In genomic region chr20:49983848-49984408, GRCh38 we compare ENCODE assay signal across 8 cellular contexts. TPM values are rescaled to one million over a fixed set of nuclear protein-coding genes. Genes with fewer than 3 reads are reported as not detected.
DNase-seq lines count a peak whose midpoint lies in the region; ATAC-seq and TF ChIP-seq lines count a peak whose summit lies in the region.

No MANE protein-coding gene starts in this region.

- peak overlapping the region; percentile 100 for H3K4me2 ChIP-seq in HCT116 (ENCODE audit: low read length)

- peak overlapping the region; percentile 84 for H3K27ac Mint-ChIP-seq in stimulated activated effector memory CD8-positive, alpha-beta T cell treated with anti-CD3 and anti-CD28 coated beads, Interleukin-12 subunit alpha, Interleukin-12 subunit beta, amount 100 ng/mL, for 72 hours

- TF ChIP-seq POLR2A in HCT116 (IDR thresholded peaks at IDR 0.05; ENCODE audit: borderline replicate concordance, extremely low read depth, insufficient read depth, insufficient read length): no peak

- peaks cover 22% of the 10 kb centered on the region for H3K4me1 Mint-ChIP-seq in stimulated activated effector memory CD8-positive, alpha-beta T cell treated with anti-CD3 and anti-CD28 coated beads, Interleukin-12 subunit alpha, Interleukin-12 subunit beta, amount 100 ng/mL, for 72 hours

- intact Hi-C loops in HCT116 (cut with micrococcal nuclease): loop anchor here (5.0 kb wide), 1 partner anchor 183 kb away; no protein-coding TSS in a partner anchor

- H3K36me3 Mint-ChIP-seq in stimulated activated effector memory CD8-positive, alpha-beta T cell treated with anti-CD3 and anti-CD28 coated beads, Interleukin-12 subunit alpha, Interleukin-12 subunit beta, amount 100 ng/mL, for 72 hours: peaks cover 7% of the 10 kb centered on the region

- H3K27ac ChIP-seq in HCT116 (ENCODE audit: low read depth, low read length): peak overlapping the region; percentile 86; the same call in 1 of the 2 replicates

- H3K4me3 Mint-ChIP-seq in stimulated activated effector memory CD8-positive, alpha-beta T cell treated with anti-CD3 and anti-CD28 coated beads, Interleukin-12 subunit alpha, Interleukin-12 subunit beta, amount 100 ng/mL, for 72 hours: peak overlapping the region; percentile 66

- DNase-seq in HCT116 (ENCODE audit: low read depth, low spot score) (no peak), adipocyte (ENCODE audit: low read depth) (peak; percentile 58), HEK293T (ENCODE audit: extremely low spot score) (no peak), midbrain (lab: John Stamatoyannopoulos, UW) (no peak), medulla oblongata (ENCODE audit: extremely low spot score) (no peak)
- no peak for DNase-seq in stimulated activated effector memory CD8-positive, alpha-beta T cell treated with anti-CD3 and anti-CD28 coated beads, Interleukin-12 subunit alpha, Interleukin-12 subunit beta, amount 100 ng/mL, for 72 hours (ENCODE audit: low spot score in 2 of 2)

- no peaks in the 10 kb centered on the region for H4K20me1 ChIP-seq in HCT116 (ENCODE audit: insufficient read depth)

- ATAC-seq in HCT116: no peak
- no peak for ATAC-seq in stimulated activated effector memory CD8-positive, alpha-beta T cell treated with anti-CD3 and anti-CD28 coated beads, Interleukin-12 subunit alpha, Interleukin-12 subunit beta, amount 100 ng/mL, for 72 hours
- ATAC-seq in GM21786 (IDR thresholded peaks at IDR 0.05; ENCODE audit: unreplicated experiment): no peak

- H3K9me3 ChIP-seq in HCT116 (ENCODE audit: control insufficient read depth in 1 of 2, insufficient read depth in 1 of 2, low read depth in 1 of 2, low read length in 2 of 2): no peaks in the 10 kb centered on the region
- H3K9me3 ChIP-seq in adipocyte (ENCODE audit: control insufficient read depth, low read length): no peaks in the 10 kb centered on the region
- H3K9me3 ChIP-seq in iPS-15b (ENCODE audit: control insufficient read depth, insufficient read depth, low read length): no peaks in the 10 kb centered on the region

- RAD21 ChIA-PET in HCT116 (lab: Charles Lee; ENCODE audit: low non-redundant PET in 1 of 2, low total read pairs in 2 of 2, uncharacterized antibody in 2 of 2, unreplicated experiment in 2 of 2): no interaction called here

- CTCF ChIA-PET in HCT116 (lab: Charles Lee): interaction anchor here (1.4 kb wide), 1 partner anchor 87 kb away, joined by 7 read pairs; no protein-coding TSS in a partner anchor
- CTCF ChIA-PET in HEK293T (lab: Yijun Ruan, JAX): interaction anchor here (0.6 to 2.3 kb wide), 3 partner anchors 68 to 101 kb away, joined by 3 to 8 read pairs (median 4); no protein-coding TSS in a partner anchor

- no peaks in the 10 kb centered on the region for H3K27me3 ChIP-seq in HCT116 (ENCODE audit: insufficient read depth, low read length)
- no peaks in the 10 kb centered on the region for H3K27me3 ChIP-seq in adipocyte (replicated peaks; ENCODE audit: control insufficient read depth, insufficient read depth, low read length)
- peaks cover 20% of the 10 kb centered on the region for H3K27me3 ChIP-seq in iPS-15b (ENCODE audit: control insufficient read depth, insufficient read depth, low read length)

- H3K4me1 ChIP-seq in HCT116 (ENCODE audit: control insufficient read depth in 1 of 2, insufficient read depth in 2 of 2, low read length in 2 of 2) (peaks cover 9 to 69% of the 10 kb centered on the region in 2 experiments), adipocyte (ENCODE audit: control insufficient read depth, insufficient read depth, low read length) (peaks cover 50% of the 10 kb centered on the region), iPS-15b (ENCODE audit: control insufficient read depth, insufficient read depth, low read length) (peaks cover 16% of the 10 kb centered on the region)

- H3K9me3 Mint-ChIP-seq in stimulated activated effector memory CD8-positive, alpha-beta T cell treated with anti-CD3 and anti-CD28 coated beads, Interleukin-12 subunit alpha, Interleukin-12 subunit beta, amount 100 ng/mL, for 72 hours: no peaks in the 10 kb centered on the region

- H3K9me2 ChIP-seq in HCT116 (ENCODE audit: insufficient read depth): no peaks in the 10 kb centered on the region

- no peak for TF ChIP-seq CTCF in HCT116 (IDR thresholded peaks at IDR 0.05 in 2 of 3, conservative IDR thresholded peaks at IDR 0.05 in 1 of 3; ENCODE audit: borderline replicate concordance in 1 of 3, insufficient read depth in 1 of 3, low read depth in 2 of 3, low read length in 2 of 3)

- no TSS peak for BruUV-seq in HCT116 (replicated peaks; lab: Mats Ljungman, UMichigan)

- H3K36me3 ChIP-seq in HCT116 (ENCODE audit: control insufficient read depth in 1 of 2, insufficient read depth in 2 of 2, low read length in 2 of 2) (peaks cover 23 to 48% of the 10 kb centered on the region in 2 experiments), adipocyte (ENCODE audit: control insufficient read depth, insufficient read depth, low read length, severe bottlenecking) (peaks cover 29% of the 10 kb centered on the region), iPS-15b (ENCODE audit: control insufficient read depth, insufficient read depth, low read length) (peaks cover 19% of the 10 kb centered on the region)

- POLR2A ChIA-PET in HCT116 (lab: Charles Lee): interaction anchor here (0.7 kb wide), 1 partner anchor 266 kb away, joined by 3 read pairs; no protein-coding TSS in a partner anchor
- POLR2A ChIA-PET in HEK293T (lab: Yijun Ruan, JAX): no interaction called here

- peak overlapping the region; percentile 69 to 100 for H3K4me3 ChIP-seq in HCT116 (replicated peaks in 1 of 2; ENCODE audit: low read depth in 1 of 2, low read length in 2 of 2)
- peak overlapping the region; percentile 96 for H3K4me3 ChIP-seq in adipocyte (ENCODE audit: low read length)
- H3K4me3 ChIP-seq in iPS-15b (ENCODE audit: low read depth, low read length): peak overlapping the region; percentile 85

- no peak overlapping the region for H2AFZ ChIP-seq in HCT116 (ENCODE audit: low read depth, low read length, poor library complexity, severe bottlenecking)

- no peak for TF ChIP-seq RAD21 in HCT116 (IDR thresholded peaks at IDR 0.05; ENCODE audit: low read depth)

- peak overlapping the region; percentile 100 for H3K9ac ChIP-seq in HCT116 (ENCODE audit: low read length)
- peak overlapping the region; percentile 94 for H3K9ac ChIP-seq in adipocyte (ENCODE audit: low read length)
- H3K9ac ChIP-seq in iPS-15b (ENCODE audit: low read depth, low read length): peak overlapping the region; percentile 37

- H3K79me2 ChIP-seq in HCT116 (ENCODE audit: insufficient read depth, low read length): peaks cover 49% of the 10 kb centered on the region

TF ChIP-seq in HCT116, 20 proteins besides CTCF, POLR2A, EP300 and RAD21 (continues in another document):
- no peak for TF ChIP-seq CBX3 (IDR thresholded peaks at IDR 0.05; ENCODE audit: low read depth)
- TF ChIP-seq ZNF274 (IDR thresholded peaks at IDR 0.05; ENCODE audit: low read depth, low read length): no peak
- no peak for TF ChIP-seq EGR1 (IDR thresholded peaks at IDR 0.05; ENCODE audit: low read depth)
- no peak for TF ChIP-seq TCF7L2 (IDR thresholded peaks at IDR 0.05; ENCODE audit: borderline replicate concordance, extremely low read depth, insufficient read depth, insufficient read length)
- no peak for TF ChIP-seq MAX (IDR thresholded peaks at IDR 0.05)
- TF ChIP-seq ELF1 (IDR thresholded peaks at IDR 0.05; ENCODE audit: borderline replicate concordance, low read depth): no peak
- TF ChIP-seq JUND (IDR thresholded peaks at IDR 0.05): no peak

TF ChIP-seq in HEK293T, 16 proteins besides CTCF, POLR2A, EP300 and RAD21:
- no peak for TF ChIP-seq FOXA1 (IDR thresholded peaks at IDR 0.05)
- no peak for TF ChIP-seq PKNOX1 (IDR thresholded peaks at IDR 0.05)
- TF ChIP-seq ARNT (IDR thresholded peaks at IDR 0.05): no peak
- no peak for TF ChIP-seq CTBP1 (IDR thresholded peaks at IDR 0.05; ENCODE audit: borderline replicate concordance)
- no peak for TF ChIP-seq NFRKB (IDR thresholded peaks at IDR 0.05)
- TF ChIP-seq SP1 (IDR thresholded peaks at IDR 0.05): no peak
- TF ChIP-seq L3MBTL2 (conservative IDR thresholded peaks at IDR 0.05): no peak
- TF ChIP-seq SUZ12 (IDR thresholded peaks at IDR 0.05): no peak
- no peak for TF ChIP-seq BHLHE40 (IDR thresholded peaks at IDR 0.05; ENCODE audit: borderline replicate concordance)
- TF ChIP-seq FOXM1 (IDR thresholded peaks at IDR 0.05; ENCODE audit: borderline replicate concordance): no peak
- TF ChIP-seq TARDBP (IDR thresholded peaks at IDR 0.05): no peak
- no peak for TF ChIP-seq ZNF384 (IDR thresholded peaks at IDR 0.05)

RNA-seq across cellular contexts. Expression of gene SNAI1, which starts 1.1 kb away (rescaled TPM):
- 13.4 TPM for total RNA-seq in HCT116 (2021; ENCODE audit: unreplicated experiment)
- 14.6 and 18.0 TPM in 2 replicates for polyA plus RNA-seq in HCT116 (2012)

RNA-seq across cellular contexts. Expression of gene RNF114, which starts 47.7 kb away (rescaled TPM):
- 66.8 TPM for total RNA-seq in HCT116 (2021; ENCODE audit: unreplicated experiment)
- polyA plus RNA-seq in HCT116 (2012): 86.8 and 113 TPM in 2 replicates

Comparison
In these comparisons a context has a peak if more than half of its experiments do, and no peak if none do; other contexts are left out.
1. H3K9ac ChIP-seq: peak in every context shown above with its lines; median percentile 100 in HCT116; 94 in adipocyte; 37 in iPS-15b.